4 cellular contexts compared by ENCODE assay signal in genomic region chr17:15817861-15818260, GRCh38.
DNase-seq lines count a peak whose midpoint lies in the region; TF ChIP-seq lines count a peak whose summit lies in the region.
"Not testable (repeated sequence)": the region's sequence is repeated elsewhere in the genome, so short reads cannot be mapped to it uniquely, and the experiment has no call there.

No MANE protein-coding gene starts in this region.

- H3K14ac ChIP-seq in trophoblast cell (ENCODE audit: low read length): not testable (repeated sequence)

- not testable (repeated sequence) for H3K27ac ChIP-seq in endodermal cell (ENCODE audit: low read depth, low read length); trophoblast cell (ENCODE audit: low read depth, low read length); testis

- H3K27me3 Mint-ChIP-seq in endodermal cell (ENCODE audit: insufficient read depth): not testable (repeated sequence)

- intact Hi-C loops in testis (cut with DNase I; ENCODE audit: low total_unique reads): not testable (repeated sequence)

- H2AK5ac ChIP-seq in trophoblast cell (ENCODE audit: low read length): not testable (repeated sequence)

- not testable (repeated sequence) for H4K91ac ChIP-seq in trophoblast cell (ENCODE audit: low read depth, low read length)

- not testable (repeated sequence) for TF ChIP-seq POLR2A in testis (IDR thresholded peaks at IDR 0.05)

- H4K12ac ChIP-seq in trophoblast cell (ENCODE audit: low read depth, low read length): not testable (repeated sequence)

- H3K4me2 ChIP-seq in trophoblast cell (ENCODE audit: low read length): not testable (repeated sequence)

- H3K4ac ChIP-seq in trophoblast cell (ENCODE audit: low read depth, low read length): not testable (repeated sequence)

- not testable (repeated sequence) for H2BK5ac ChIP-seq in trophoblast cell (ENCODE audit: low read depth, low read length, poor library complexity)

- not testable (repeated sequence) for H3K79me1 ChIP-seq in trophoblast cell (ENCODE audit: low read length)

- not testable (repeated sequence) for H3K36me3 Mint-ChIP-seq in endodermal cell (ENCODE audit: low read depth)

- H3K9me3 Mint-ChIP-seq in endodermal cell: not testable (repeated sequence)

- not testable (repeated sequence) for H3K27me3 ChIP-seq in endodermal cell (ENCODE audit: control insufficient read depth, insufficient read depth, low read length, poor library complexity, severe bottlenecking); trophoblast cell (ENCODE audit: insufficient read depth, low read length); testis

- not testable (repeated sequence) for H2BK12ac ChIP-seq in trophoblast cell (ENCODE audit: low read length)

- not testable (repeated sequence) for H3K27ac Mint-ChIP-seq in endodermal cell

- WGBS in endodermal cell (ENCODE audit: insufficient coverage in 1 of 2, insufficient read length in 1 of 2), 2 experiments: 95 to 97% methylated on average over 6 to 16 of the region's 20 CpGs
- WGBS in trophoblast cell (ENCODE audit: extremely low coverage, insufficient coverage, insufficient read length): no CpG with 5 or more reads among the region's 20 CpGs
- WGBS in testis, 2 donors: 70 to 75% methylated on average over 17 to 19 of the region's 20 CpGs

- not testable (repeated sequence) for H3K4me1 Mint-ChIP-seq in endodermal cell

- H3K23ac ChIP-seq in trophoblast cell (ENCODE audit: low read length): not testable (repeated sequence)

- not testable (repeated sequence) for H3K79me2 ChIP-seq in trophoblast cell (ENCODE audit: control insufficient read depth, insufficient read depth, low read length, poor library complexity)

- H3K9ac ChIP-seq in endodermal cell (ENCODE audit: extremely low read depth, low read length, poor library complexity, severe bottlenecking); trophoblast cell (ENCODE audit: low read length): not testable (repeated sequence)

- not testable (repeated sequence) for H3K9me3 ChIP-seq in endodermal cell (ENCODE audit: control insufficient read depth, low read length); trophoblast cell (ENCODE audit: insufficient read depth, low read depth, low read length); testis

- not testable (repeated sequence) for H3K4me3 ChIP-seq in endodermal cell (ENCODE audit: low read length); trophoblast cell (ENCODE audit: low read depth, low read length)
- H3K4me3 ChIP-seq in testis: peak overlapping the region in 1 of 2 donors; percentile 17

- DNase-seq in HT1080 (ENCODE audit: low read depth): peak; percentile 83
- peak; percentile 31 for DNase-seq in endodermal cell
- DNase-seq in trophoblast cell: peak; percentile 24 to 50
- peak; percentile 49 for DNase-seq in testis

- H3K36me3 ChIP-seq in endodermal cell (ENCODE audit: control insufficient read depth, insufficient read depth, low read length); trophoblast cell (ENCODE audit: control insufficient read depth in 1 of 2, insufficient read depth in 2 of 2, low read length in 2 of 2); testis (ENCODE audit: low read depth, missing control alignments): not testable (repeated sequence)

- TF ChIP-seq CTCF in endodermal cell (conservative IDR thresholded peaks at IDR 0.05); testis (IDR thresholded peaks at IDR 0.05): not testable (repeated sequence)

- H4K8ac ChIP-seq in trophoblast cell (ENCODE audit: low read depth, low read length): not testable (repeated sequence)

- H2AFZ ChIP-seq in trophoblast cell (ENCODE audit: insufficient read depth, low read length, poor library complexity): not testable (repeated sequence)

- not testable (repeated sequence) for H2BK120ac ChIP-seq in trophoblast cell (ENCODE audit: insufficient read depth, low read length, poor library complexity)

- not testable (repeated sequence) for H3K18ac ChIP-seq in trophoblast cell (ENCODE audit: low read length)

- not testable (repeated sequence) for H3K4me1 ChIP-seq in endodermal cell (ENCODE audit: control insufficient read depth, insufficient read depth, low read length); trophoblast cell (ENCODE audit: control insufficient read depth in 1 of 2, insufficient read depth in 2 of 2, low read length in 2 of 2); testis

- H3K4me3 Mint-ChIP-seq in endodermal cell: not testable (repeated sequence)

Comparison
In these comparisons a context has a peak if more than half of its experiments do, and no peak if none do; other contexts are left out.
1. DNase-seq: peak in every context shown above with its lines; median percentile 83 in HT1080; 49 in testis; 37 in trophoblast cell; 31 in endodermal cell.